Comparison of ENCODE assay signal across 19 cellular contexts in the genomic region with DNA sequence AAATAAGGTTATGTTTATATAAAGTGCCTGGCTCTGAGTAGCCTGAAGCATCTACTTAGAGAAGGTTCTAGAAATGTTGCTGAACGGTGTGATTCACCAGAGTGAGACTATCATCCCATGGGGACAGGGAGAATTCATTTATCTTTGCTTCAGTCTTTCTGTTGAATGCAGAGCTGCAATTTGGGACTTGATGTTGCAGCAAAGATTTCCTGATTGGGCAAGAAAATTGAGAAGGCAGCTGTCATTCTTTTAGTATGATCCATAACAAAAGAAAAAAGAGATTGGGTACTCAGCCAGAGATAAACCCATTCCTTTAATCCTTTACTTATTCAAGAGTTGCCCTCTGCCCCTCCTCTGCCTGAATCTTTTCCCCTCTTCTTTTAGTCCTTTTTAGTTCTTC.
DNase-seq lines count a peak whose midpoint lies in the region; ATAC-seq lines count a peak whose summit lies in the region.
"Had no signal": no experiment of that assay in that cellular context is flagged by ENCODE, and none has a peak within 500 bp of the region (broad histone marks: within the 10 kb centered on the region; RNA-seq: fewer than 3 reads in every experiment).

No MANE protein-coding gene starts in this region.

- no peak overlapping the region for H2BK120ac ChIP-seq in neuronal stem cell (ENCODE audit: low read depth, low read length)

- H3K18ac ChIP-seq in neuronal stem cell (ENCODE audit: low read length) = no peak overlapping the region

- H3K9me3 Mint-ChIP-seq in stimulated activated memory B cell treated with anti-CD40 and anti-IgM and Interleukin-4, amounts not matched to agents 10 μg/mL and 1 μg/mL and 100 μg/mL, for 72 hours = peaks cover 2% of the 10 kb centered on the region

- H3K4me3 Mint-ChIP-seq in stimulated activated memory B cell treated with anti-CD40 and anti-IgM and Interleukin-4, amounts not matched to agents 10 μg/mL and 1 μg/mL and 100 μg/mL, for 72 hours = no peak overlapping the region
- H3K4me3 Mint-ChIP-seq: B cell had no signal

- H3K79me1 ChIP-seq in neuronal stem cell (ENCODE audit: low read depth, low read length) = no peaks in the 10 kb centered on the region

- no peak overlapping the region for H3K23ac ChIP-seq in neuronal stem cell (ENCODE audit: low read depth, low read length, poor library complexity)

- no peak overlapping the region for H3K4me3 ChIP-seq in neuronal stem cell (ENCODE audit: low read length in 2 of 2)

- peaks cover 0 to 4% of the 10 kb centered on the region in 2 donors for H3K4me1 ChIP-seq in neuronal stem cell (ENCODE audit: control insufficient read depth in 2 of 2, insufficient read depth in 1 of 2, low read depth in 1 of 2, low read length in 2 of 2)

- H3K27ac ChIP-seq in neuronal stem cell (replicated peaks; ENCODE audit: low read length) = no peak overlapping the region

- H4K91ac ChIP-seq in neuronal stem cell (ENCODE audit: low read depth, low read length, poor library complexity) = no peak overlapping the region

- DNase-seq in GM04504 (ENCODE audit: low read depth) (peak; percentile 18), amniotic epithelial cell (ENCODE audit: low read depth) (peak; percentile 37), glomerular visceral epithelial cell (ENCODE audit: extremely low spot score) (peak; percentile 19), SKM-1 treated with dmso at 0.1 percent for 144 hours (lab: John Stamatoyannopoulos, UW; ENCODE audit: unreplicated experiment) (no peak), NCI-H1092 (lab: John Stamatoyannopoulos, UW) (no peak), neuronal stem cell (ENCODE audit: low spot score) (no peak)
- DNase-seq: ACHN; Caco-2; EL; NCI-H1105 treated with DMSO at 0.1 percent for 48 hours; NCI-H1694; NCI-H2081 treated with DMSO at 0.1 percent for 48 hours; NCI-H510A; NCI-H748 treated with DMSO at 0.1 percent for 48 hours; NK-92 treated with Interleukin-12 subunit alpha and Interleukin-12 subunit beta, amount 100 ng/mL, for 24 hours; Right ventricle myocardium superior; SK-N-SH had no signal

- no peak overlapping the region for H2BK5ac ChIP-seq in neuronal stem cell (ENCODE audit: low read length)

- no peak overlapping the region for H3K9ac ChIP-seq in neuronal stem cell (ENCODE audit: low read depth, low read length, poor library complexity)
- H3K9ac ChIP-seq: SK-N-SH had no signal

- no peaks in the 10 kb centered on the region for H3K36me3 Mint-ChIP-seq in stimulated activated memory B cell treated with anti-CD40 and anti-IgM and Interleukin-4, amounts not matched to agents 10 μg/mL and 1 μg/mL and 100 μg/mL, for 72 hours

- H4K8ac ChIP-seq in neuronal stem cell (ENCODE audit: low read depth, low read length) = no peak overlapping the region

- no peaks in the 10 kb centered on the region for H3K27me3 ChIP-seq in neuronal stem cell (ENCODE audit: control insufficient read depth in 3 of 3, insufficient read depth in 3 of 3, low read depth in 1 of 3, low read length in 3 of 3)

- H2BK15ac ChIP-seq in neuronal stem cell (ENCODE audit: low read length) = no peak overlapping the region

- H3K9me3 ChIP-seq in neuronal stem cell (replicated peaks in 1 of 2; ENCODE audit: control insufficient read depth in 2 of 2, insufficient read depth in 1 of 2, low read depth in 1 of 2, low read length in 2 of 2) = no peaks in the 10 kb centered on the region
- H3K9me3 ChIP-seq: Caco-2, SK-N-SH had no signal

- H2AK5ac ChIP-seq in neuronal stem cell (ENCODE audit: low read depth, low read length) = no peak overlapping the region

- no peak for ATAC-seq in stimulated activated memory B cell treated with anti-CD40 and anti-IgM and Interleukin-4, amounts not matched to agents 10 μg/mL and 1 μg/mL and 100 μg/mL, for 72 hours

- WGBS in neuronal stem cell (ENCODE audit: extremely low coverage in 2 of 2, insufficient read length in 2 of 2, insufficient replicate concordance in 1 of 2), 2 donors = no CpG with 5 or more reads among the region's 1 CpG

- H3K27me3 Mint-ChIP-seq in stimulated activated memory B cell treated with anti-CD40 and anti-IgM and Interleukin-4, amounts not matched to agents 10 μg/mL and 1 μg/mL and 100 μg/mL, for 72 hours = no peaks in the 10 kb centered on the region
- H3K27me3 Mint-ChIP-seq: B cell had no signal

- no peaks in the 10 kb centered on the region for H3K36me3 ChIP-seq in neuronal stem cell (replicated peaks in 1 of 2; ENCODE audit: control insufficient read depth in 2 of 2, insufficient read depth in 2 of 2, low read length in 2 of 2)

- no peaks in the 10 kb centered on the region for H3K4me1 Mint-ChIP-seq in stimulated activated memory B cell treated with anti-CD40 and anti-IgM and Interleukin-4, amounts not matched to agents 10 μg/mL and 1 μg/mL and 100 μg/mL, for 72 hours
- H3K4me1 Mint-ChIP-seq: B cell had no signal

- no peak overlapping the region for H3K4ac ChIP-seq in neuronal stem cell (ENCODE audit: low read length)

- no peak overlapping the region for H2BK12ac ChIP-seq in neuronal stem cell (ENCODE audit: low read length)

- H2AFZ ChIP-seq in neuronal stem cell (ENCODE audit: low read length) = no peak overlapping the region

- no peak overlapping the region for H3K27ac Mint-ChIP-seq in stimulated activated memory B cell treated with anti-CD40 and anti-IgM and Interleukin-4, amounts not matched to agents 10 μg/mL and 1 μg/mL and 100 μg/mL, for 72 hours
- H3K27ac Mint-ChIP-seq: B cell had no signal

- no peak overlapping the region for H3K4me2 ChIP-seq in neuronal stem cell (ENCODE audit: insufficient read depth, low read length, poor library complexity, severe bottlenecking)
- H3K4me2 ChIP-seq: SK-N-SH had no signal

- no peak overlapping the region for H3K14ac ChIP-seq in neuronal stem cell (ENCODE audit: low read length)

Comparison
In these comparisons a context has a peak if more than half of its experiments do, and no peak if none do; other contexts are left out.
1. DNase-seq: peak in GM04504 (single experiment), amniotic epithelial cell (single experiment) and glomerular visceral epithelial cell (single experiment); none in SKM-1 treated with dmso at 0.1 percent for 144 hours (single experiment), NCI-H1092 (single experiment) and neuronal stem cell (single experiment).